20 cellular contexts compared by ENCODE assay signal in the genomic region with DNA sequence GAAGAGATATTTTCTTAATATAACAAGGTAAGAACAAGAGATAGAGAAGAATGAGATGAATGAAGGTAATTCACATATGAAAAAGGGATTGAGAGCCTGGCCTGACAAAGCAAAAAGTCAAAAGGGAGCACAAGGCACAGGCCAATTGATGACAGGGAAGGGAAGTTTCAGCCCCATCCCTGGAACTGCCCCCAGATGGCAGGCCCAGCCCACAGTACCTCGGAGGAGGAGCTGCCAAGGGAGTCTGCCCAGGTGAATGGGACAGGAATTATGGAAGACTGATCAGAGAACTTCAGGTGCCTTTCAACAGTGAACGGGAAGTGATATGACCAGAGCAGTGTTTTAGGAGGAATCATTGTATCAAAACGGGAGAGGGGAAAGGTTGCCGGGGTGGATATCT. TPM values are rescaled to one million over a fixed set of nuclear protein-coding genes. Genes with fewer than 3 reads are reported as not detected.
DNase-seq lines count a peak whose midpoint lies in the region; ATAC-seq, FAIRE-seq and TF ChIP-seq lines count a peak whose summit lies in the region.
"Had no signal": no experiment of that assay in that cellular context is flagged by ENCODE, and none has a peak within 500 bp of the region (broad histone marks: within the 10 kb centered on the region; RNA-seq: fewer than 3 reads in every experiment).

No MANE protein-coding gene starts in this region.

- 0 out of 2 replicates have a peak, but pooled peaks cover 2% of the 10 kb centered on the region for H3K4me1 ChIP-seq in H9 (ENCODE audit: insufficient read depth, low read length)
- peaks cover 0 to 6% of the 10 kb centered on the region in 2 experiments; a peak in 2 of 5 replicates for H3K4me1 ChIP-seq in K562 (replicated peaks in 1 of 2; ENCODE audit: control insufficient read depth in 2 of 2, insufficient read depth in 2 of 2, low read length in 2 of 2)
- H3K4me1 ChIP-seq in mesendoderm (ENCODE audit: control insufficient read depth, low read depth, low read length): no peaks in the 10 kb centered on the region
- H3K4me1 ChIP-seq: Peyer's patch had no signal

- H3K18ac ChIP-seq in H9 (ENCODE audit: insufficient read length, low read depth, low read length): no peak overlapping the region
- H3K18ac ChIP-seq in mesendoderm (ENCODE audit: low read length): no peak overlapping the region

- no peaks in the 10 kb centered on the region for H3K9me1 ChIP-seq in K562 (ENCODE audit: control insufficient read depth, insufficient read depth, low read length)

- H3K27ac ChIP-seq in H9 (ENCODE audit: insufficient read length, low read depth, low read length) (no peak overlapping the region), K562 (ENCODE audit: extremely low read depth, low read depth, low read length) (no peak overlapping the region), mesendoderm (ENCODE audit: low read depth, low read length) (no peak overlapping the region)
- H3K27ac ChIP-seq: C4-2B, Peyer's patch had no signal

- no peak for TF ChIP-seq RAD21 in K562 (CRISPR knock-in tag; conservative IDR thresholded peaks at IDR 0.05 in 1 of 2, IDR thresholded peaks at IDR 0.05 in 1 of 2)

- H3K36me3 Mint-ChIP-seq in activated CD4-positive, alpha-beta T cell treated with anti-CD3 and anti-CD28 coated beads, Interleukin-2, amount 10 ng/mL, durations not matched to agents 24 days and 14 days (ENCODE audit: low read depth): peaks cover 19% of the 10 kb centered on the region
- peaks cover 4 to 18% (median 7%) of the 10 kb centered on the region in 3 experiments; a peak in 5 of 7 replicates for H3K36me3 Mint-ChIP-seq in H9 (ENCODE audit: insufficient read depth in 1 of 3, low read depth in 3 of 3)

- no peak overlapping the region for H3K27ac Mint-ChIP-seq in activated CD4-positive, alpha-beta T cell treated with anti-CD3 and anti-CD28 coated beads, Interleukin-2, amount 10 ng/mL, durations not matched to agents 24 days and 14 days
- peak overlapping the region in 2 of 3 experiments; percentile 40 to 89; a peak in 4 of 7 replicates for H3K27ac Mint-ChIP-seq in H9
- H3K27ac Mint-ChIP-seq: IgD-negative memory B cell, T-cell had no signal

- H4K91ac ChIP-seq in H9 (ENCODE audit: insufficient read length, low read depth, low read length): no peak overlapping the region

- H4K8ac ChIP-seq in H9 (replicated peaks; ENCODE audit: insufficient read length, low read depth, low read length) (no peak overlapping the region), mesendoderm (ENCODE audit: low read depth, low read length) (no peak overlapping the region)

- H2AK5ac ChIP-seq in H9 (ENCODE audit: insufficient read length, low read length): no peak overlapping the region
- no peak overlapping the region for H2AK5ac ChIP-seq in mesendoderm (ENCODE audit: low read length)

- H3K56ac ChIP-seq in H9 (ENCODE audit: insufficient read length, low read depth, low read length) (no peak overlapping the region), mesendoderm (ENCODE audit: low read length) (no peak overlapping the region)

- H3K9ac ChIP-seq in H9 (ENCODE audit: extremely low read depth, insufficient read length, low read length): no peak overlapping the region
- no peak overlapping the region for H3K9ac ChIP-seq in K562 (ENCODE audit: insufficient read depth in 1 of 2, low read depth in 2 of 2, low read length in 2 of 2)
- H3K9ac ChIP-seq in mesendoderm (ENCODE audit: low read length): no peak overlapping the region

- peak; percentile 43 for DNase-seq in activated CD4-positive, alpha-beta T cell treated with anti-CD3 and anti-CD28 coated beads, Interleukin-2, amount 10 ng/mL, durations not matched to agents 24 days and 14 days
- no peak for DNase-seq in activated CD4-positive, alpha-beta T cell treated with anti-CD3 and anti-CD28 coated beads, Interleukin-2, amount 50 U/mL, for 48 hours
- DNase-seq in H9: peak; percentile 58
- DNase-seq in K562 (ENCODE audit: extremely low read depth in 1 of 4, low spot score in 3 of 4): no peak
- DNase-seq in mesendoderm: peak; percentile 21
- DNase-seq in pons (ENCODE audit: low spot score): no peak
- no peak for DNase-seq in NCI-H82 (lab: John Stamatoyannopoulos, UW)
- no peak for DNase-seq in DMS79 (lab: John Stamatoyannopoulos, UW)
- DNase-seq: CD8-positive, alpha-beta memory T cell; Kasumi-1; NCI-H1417; NCI-H187; NCI-H226; NCI-H510A treated with DMSO at 0.1 percent for 48 hours; NCI-H774; Peyer's patch; T-cell had no signal

- H2BK12ac ChIP-seq in H9 (ENCODE audit: insufficient read length, low read depth, low read length): no peak overlapping the region

- no peaks in the 10 kb centered on the region for H3K9me3 ChIP-seq in H9 (ENCODE audit: control insufficient read depth, low read depth, low read length)
- no peaks in the 10 kb centered on the region for H3K9me3 ChIP-seq in K562 (replicated peaks; ENCODE audit: control insufficient read depth, insufficient read depth, low read depth, low read length)
- H3K9me3 ChIP-seq: Peyer's patch had no signal

- intact Hi-C loops in activated CD4-positive, alpha-beta T cell treated with anti-CD3 and anti-CD28 coated beads, Interleukin-2, amount 10 ng/mL, durations not matched to agents 24 days and 14 days (cut with micrococcal nuclease): no loop called here
- intact Hi-C loops in K562 (cut with micrococcal nuclease): no loop called here

- in situ Hi-C loops in K562 (cut with MboI): no loop called here

- no peaks in the 10 kb centered on the region for H3K9me3 Mint-ChIP-seq in activated CD4-positive, alpha-beta T cell treated with anti-CD3 and anti-CD28 coated beads, Interleukin-2, amount 10 ng/mL, durations not matched to agents 24 days and 14 days
- peaks cover 2 to 6% of the 10 kb centered on the region in 2 experiments; a peak in 4 of 5 replicates for H3K9me3 Mint-ChIP-seq in H9
- H3K9me3 Mint-ChIP-seq: CD8-positive, alpha-beta memory T cell; T-cell had no signal

- no peak overlapping the region for H3K4me3 Mint-ChIP-seq in activated CD4-positive, alpha-beta T cell treated with anti-CD3 and anti-CD28 coated beads, Interleukin-2, amount 10 ng/mL, durations not matched to agents 24 days and 14 days
- H3K4me3 Mint-ChIP-seq in H9: no peak overlapping the region
- H3K4me3 Mint-ChIP-seq: CD8-positive, alpha-beta memory T cell; IgD-negative memory B cell; T-cell had no signal

- H4K20me1 ChIP-seq in H9 (ENCODE audit: control insufficient read depth, insufficient read depth, insufficient read length) (no peaks in the 10 kb centered on the region), K562 (replicated peaks; ENCODE audit: control insufficient read depth, insufficient read depth, low read length) (no peaks in the 10 kb centered on the region)

- H3K4me1 Mint-ChIP-seq in activated CD4-positive, alpha-beta T cell treated with anti-CD3 and anti-CD28 coated beads, Interleukin-2, amount 10 ng/mL, durations not matched to agents 24 days and 14 days: peaks cover under 1% of the 10 kb centered on the region
- peaks cover 16 to 21% of the 10 kb centered on the region in 2 experiments for H3K4me1 Mint-ChIP-seq in H9
- H3K4me1 Mint-ChIP-seq: T-cell had no signal

- H3K4me3 ChIP-seq in K562: no peak overlapping the region
- no peak overlapping the region for H3K4me3 ChIP-seq in mesendoderm (ENCODE audit: low read length)
- H3K4me3 ChIP-seq: Peyer's patch had no signal

- no peak overlapping the region for H3K4me2 ChIP-seq in H9 (ENCODE audit: insufficient read depth, insufficient read length, low read length)
- no peak overlapping the region for H3K4me2 ChIP-seq in K562 (ENCODE audit: insufficient read depth, low read length)
- H3K4me2 ChIP-seq in mesendoderm (ENCODE audit: low read length): no peak overlapping the region

- no peak overlapping the region for H3K4ac ChIP-seq in H9 (ENCODE audit: low read depth, low read length)
- no peak overlapping the region for H3K4ac ChIP-seq in mesendoderm (ENCODE audit: low read depth, low read length)

- H3K27me3 Mint-ChIP-seq in activated CD4-positive, alpha-beta T cell treated with anti-CD3 and anti-CD28 coated beads, Interleukin-2, amount 10 ng/mL, durations not matched to agents 24 days and 14 days: no peaks in the 10 kb centered on the region
- no peaks in the 10 kb centered on the region for H3K27me3 Mint-ChIP-seq in H9 (ENCODE audit: low read depth)
- H3K27me3 Mint-ChIP-seq: CD8-positive, alpha-beta memory T cell; IgD-negative memory B cell; T-cell had no signal

- H3K36me3 ChIP-seq in K562 (ENCODE audit: control insufficient read depth, insufficient read depth, low read length) (peaks cover 15% of the 10 kb centered on the region; the same call in 1 of the 3 replicates), mesendoderm (ENCODE audit: control insufficient read depth, insufficient read depth, low read length) (no peaks in the 10 kb centered on the region)
- H3K36me3 ChIP-seq: Peyer's patch had no signal

- no peak for TF ChIP-seq POLR2A in K562 (conservative IDR thresholded peaks at IDR 0.05)

- H3K23ac ChIP-seq in H9 (ENCODE audit: insufficient read length, low read depth, low read length) (no peak overlapping the region), mesendoderm (ENCODE audit: low read length) (no peak overlapping the region)

- H3K79me1 ChIP-seq in H9 (ENCODE audit: insufficient read depth, low read depth, low read length, poor library complexity, severe bottlenecking): no peaks in the 10 kb centered on the region
- H3K79me1 ChIP-seq in mesendoderm (ENCODE audit: low read length): no peaks in the 10 kb centered on the region

- no CpG with 5 or more reads among the region's 4 CpGs for WGBS in H9 (ENCODE audit: extremely low coverage, insufficient read length, low lambda C conversion rate)
- whole genome bisulfite sequencing in K562 (ENCODE audit: insufficient coverage, low coverage, missing lambda C conversion rate): 71% methylated on average over 4 of the region's 4 CpGs
- no CpG with 5 or more reads among the region's 4 CpGs for WGBS in mesendoderm (ENCODE audit: extremely low coverage, insufficient coverage, low lambda C conversion rate)

- CTCF ChIA-PET in K562 (lab: Yijun Ruan, JAX; ENCODE audit: low intra/inter-chr PET ratio): no interaction called here

- H2BK20ac ChIP-seq in H9 (ENCODE audit: low read depth, low read length, poor library complexity, severe bottlenecking): no peak overlapping the region

- peak; percentile 36; the same call in 2 of the 3 replicates for ATAC-seq in K562
- ATAC-seq: SK-N-SH treated with all-trans-retinoic acid at 6 μM for 48 hours, T-cell had no signal

- no peak overlapping the region for H2BK5ac ChIP-seq in H9 (ENCODE audit: insufficient read length, low read length)
- H2BK5ac ChIP-seq in mesendoderm (ENCODE audit: low read length): no peak overlapping the region

- no peak overlapping the region for H3K14ac ChIP-seq in H9 (ENCODE audit: insufficient read depth, low read length)

- H4K5ac ChIP-seq in H9 (ENCODE audit: insufficient read length, low read depth, low read length) (no peak overlapping the region), mesendoderm (ENCODE audit: low read length) (no peak overlapping the region)

- peak; percentile 39; the same call in 2 of the 3 replicates for TF ChIP-seq CTCF in H9 (conservative IDR thresholded peaks at IDR 0.05)
- TF ChIP-seq CTCF in K562 (IDR thresholded peaks at IDR 0.05 in 2 of 3, conservative IDR thresholded peaks at IDR 0.05 in 1 of 3; ENCODE audit: insufficient read depth in 2 of 3, low read depth in 1 of 3, low read length in 3 of 3): no peak

- FAIRE-seq in K562 (lab: Jason Lieb, UNC): no peak

- no TSS peak for BruUV-seq in K562 (replicated peaks; lab: Mats Ljungman, UMichigan)

- H3K27me3 ChIP-seq in H9 (ENCODE audit: insufficient read depth, low read length) (no peaks in the 10 kb centered on the region), K562 (ENCODE audit: control insufficient read depth in 2 of 2, insufficient read depth in 2 of 2, low read length in 2 of 2) (no peaks in the 10 kb centered on the region), mesendoderm (ENCODE audit: insufficient read depth, low read length, poor library complexity) (no peaks in the 10 kb centered on the region)
- H3K27me3 ChIP-seq: Peyer's patch had no signal

- H3K79me2 ChIP-seq in H9 (ENCODE audit: insufficient read depth, low read length) (no peaks in the 10 kb centered on the region), K562 (ENCODE audit: control insufficient read depth, insufficient read depth, low read length) (no peaks in the 10 kb centered on the region), mesendoderm (ENCODE audit: control insufficient read depth, insufficient read depth, low read length) (no peaks in the 10 kb centered on the region)

- H2AFZ ChIP-seq in H9 (ENCODE audit: low read length): no peak overlapping the region
- H2AFZ ChIP-seq in K562 (ENCODE audit: low read depth, low read length): no peak overlapping the region

- no peaks in the 10 kb centered on the region for H3K23me2 ChIP-seq in H9 (ENCODE audit: insufficient read length, low read depth, low read length, poor library complexity, severe bottlenecking)

- H2BK120ac ChIP-seq in H9 (ENCODE audit: low read depth, low read length, poor library complexity, severe bottlenecking): no peak overlapping the region
- no peak overlapping the region for H2BK120ac ChIP-seq in mesendoderm (ENCODE audit: low read depth, low read length)

- POLR2A ChIA-PET in K562 (lab: Yijun Ruan, JAX): interaction anchor here (1.4 to 2.0 kb wide), 2 partner anchors 9 to 14 kb away, joined by 6 to 7 read pairs; no protein-coding TSS in a partner anchor

- H2BK15ac ChIP-seq in H9 (ENCODE audit: low read depth, low read length) (no peak overlapping the region), mesendoderm (replicated peaks; ENCODE audit: low read depth) (no peak overlapping the region)

- no peak for TF ChIP-seq EP300 in K562 (IDR thresholded peaks at IDR 0.05; ENCODE audit: low read length)

- H3T11ph ChIP-seq in H9 (ENCODE audit: low read length): no peak overlapping the region

RNA-seq across cellular contexts. Expression of a gene that starts 15.7 kb away (rescaled TPM):
- 64.3 and 68.8 TPM in 2 replicates for total RNA-seq in activated CD4-positive, alpha-beta T cell treated with anti-CD3 and anti-CD28 coated beads, Interleukin-2, amount 10 ng/mL, durations not matched to agents 24 days and 14 days
- total RNA-seq in H9 (2021) (70.3 and 77.1 TPM in 2 replicates), K562 (2014; rRNA removed) (70.4 and 83.6 TPM in 2 replicates), K562 (2014; rRNA removed; fragmentation: Illumina TruSeq; extraction: Trizol) (99.2 and 103 TPM in 2 replicates), K562 (2015; rRNA removed; fragmentation: Illumina TruSeq; extraction: Trizol) (104 and 118 TPM in 2 replicates), K562 (2021) (66.1 and 67.0 TPM in 2 replicates)
- total RNA-seq in K562 (2011; cell fraction: chromatin; rRNA removed; ENCODE audit: low replicate concordance): 9.0 and 33.7 TPM in 2 replicates
- total RNA-seq in K562 (2011; cell fraction: nucleolus; rRNA removed): 10.5 and 13.9 TPM in 2 replicates
- 25.7 and 45.3 TPM in 2 replicates for total RNA-seq in K562 (2011; cell fraction: nucleoplasm; rRNA removed)
- polyA plus RNA-seq in K562 (2011; rRNA removed) (37.9 and 54.6 TPM in 2 replicates), K562 (2014; fragmentation: Illumina TruSeq; extraction: Trizol) (91.4 and 93.6 TPM in 2 replicates), K562 (2014; fragmentation: Nextera tagmentation; extraction: Ambion mirVana) (100 to 1,000 TPM; 181 to 205 TPM), K562 (2014; rRNA removed) (76.0 and 80.5 TPM in 2 replicates)
- 20.2 and 20.6 TPM in 2 replicates for polyA plus RNA-seq in K562 (2011; cell fraction: cytosol; rRNA removed)
- polyA plus RNA-seq in K562 (2011; cell fraction: nucleus; rRNA removed): 16.8 and 27.8 TPM in 2 replicates
- polyA plus RNA-seq in K562 (2012): 49.0 and 177 TPM in 2 replicates
- 21.5 and 26.0 TPM in 2 replicates for polyA minus RNA-seq in K562 (2011; rRNA and poly(A)+ RNA removed)
- 11.4 and 20.6 TPM in 2 replicates for polyA minus RNA-seq in K562 (2011; cell fraction: cytosol; rRNA and poly(A)+ RNA removed)
- polyA minus RNA-seq in K562 (2011; cell fraction: nucleus; rRNA and poly(A)+ RNA removed): 13.6 and 22.9 TPM in 2 replicates
- 177 TPM for polyA plus RNA-seq in mesendoderm (2013, experiment 1 of 2)
- 171 TPM for polyA plus RNA-seq in mesendoderm (2013, experiment 2 of 2)

Comparison
In these comparisons a context has a peak if more than half of its experiments do, and no peak if none do; other contexts are left out.
1. DNase-seq: peak in activated CD4-positive, alpha-beta T cell treated with anti-CD3 and anti-CD28 coated beads, Interleukin-2, amount 10 ng/mL, durations not matched to agents 24 days and 14 days (single experiment), H9 (single experiment) and mesendoderm (single experiment); none in activated CD4-positive, alpha-beta T cell treated with anti-CD3 and anti-CD28 coated beads, Interleukin-2, amount 50 U/mL, for 48 hours (0 of 2), K562 (0 of 4), pons (single experiment), NCI-H82 (single experiment) and DMS79 (single experiment).